In the genomic region with DNA sequence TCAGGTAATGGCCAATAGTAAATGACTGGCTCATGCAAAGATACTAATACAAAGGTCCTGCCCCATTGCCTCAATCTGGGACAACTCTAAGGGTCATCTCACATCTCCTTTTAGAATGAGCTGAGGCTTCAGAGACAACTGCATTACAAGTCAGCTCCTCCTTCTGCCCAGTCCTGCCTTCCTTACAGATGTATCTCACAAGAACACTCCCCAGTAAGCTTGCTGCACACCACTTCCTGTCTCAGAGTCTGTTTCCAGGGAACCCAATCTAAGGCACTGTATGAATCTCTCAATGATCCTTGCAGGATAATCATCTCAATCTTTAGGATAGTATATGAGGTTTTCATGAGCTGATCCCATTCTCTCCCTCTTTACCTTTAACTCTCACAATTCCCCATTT, we compare ENCODE assay signal across 1 cellular context.
TF ChIP-seq lines count a peak whose summit lies in the region.

No MANE protein-coding gene starts in this region.

TF ChIP-seq in IMR-90, 13 proteins besides CTCF, POLR2A, EP300 and RAD21 (continued from another document):
- TF ChIP-seq, protein P1, sequence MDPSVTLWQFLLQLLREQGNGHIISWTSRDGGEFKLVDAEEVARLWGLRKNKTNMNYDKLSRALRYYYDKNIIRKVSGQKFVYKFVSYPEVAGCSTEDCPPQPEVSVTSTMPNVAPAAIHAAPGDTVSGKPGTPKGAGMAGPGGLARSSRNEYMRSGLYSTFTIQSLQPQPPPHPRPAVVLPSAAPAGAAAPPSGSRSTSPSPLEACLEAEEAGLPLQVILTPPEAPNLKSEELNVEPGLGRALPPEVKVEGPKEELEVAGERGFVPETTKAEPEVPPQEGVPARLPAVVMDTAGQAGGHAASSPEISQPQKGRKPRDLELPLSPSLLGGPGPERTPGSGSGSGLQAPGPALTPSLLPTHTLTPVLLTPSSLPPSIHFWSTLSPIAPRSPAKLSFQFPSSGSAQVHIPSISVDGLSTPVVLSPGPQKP (IDR thresholded peaks at IDR 0.05; ENCODE audit: borderline replicate concordance, low read depth, low read length): no peak
- TF ChIP-seq CHD1 (IDR thresholded peaks at IDR 0.05; ENCODE audit: low read depth, low read length) (no peak), NFE2L2 (IDR thresholded peaks at IDR 0.05; ENCODE audit: low read depth, low read length) (no peak), MAFK (IDR thresholded peaks at IDR 0.05; ENCODE audit: low read depth, low read length) (no peak), MXI1 (IDR thresholded peaks at IDR 0.05; ENCODE audit: borderline replicate concordance, low read depth, low read length) (no peak), RCOR1 (IDR thresholded peaks at IDR 0.05; ENCODE audit: insufficient replicate concordance, low read length) (no peak), SMC3 (IDR thresholded peaks at IDR 0.05; ENCODE audit: low read depth, low read length) (no peak), CEBPB (IDR thresholded peaks at IDR 0.05; ENCODE audit: low read depth, low read length) (no peak)
- TF ChIP-seq, protein P2, sequence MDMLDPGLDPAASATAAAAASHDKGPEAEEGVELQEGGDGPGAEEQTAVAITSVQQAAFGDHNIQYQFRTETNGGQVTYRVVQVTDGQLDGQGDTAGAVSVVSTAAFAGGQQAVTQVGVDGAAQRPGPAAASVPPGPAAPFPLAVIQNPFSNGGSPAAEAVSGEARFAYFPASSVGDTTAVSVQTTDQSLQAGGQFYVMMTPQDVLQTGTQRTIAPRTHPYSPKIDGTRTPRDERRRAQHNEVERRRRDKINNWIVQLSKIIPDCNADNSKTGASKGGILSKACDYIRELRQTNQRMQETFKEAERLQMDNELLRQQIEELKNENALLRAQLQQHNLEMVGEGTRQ (IDR thresholded peaks at IDR 0.05; ENCODE audit: low read depth, low read length): no peak
